Comparison of ENCODE assay signal across 15 cellular contexts in genomic region chr7:16688249-16688648, GRCh38. TPM values are rescaled to one million over a fixed set of nuclear protein-coding genes. Genes with fewer than 3 reads are reported as not detected.
DNase-seq lines count a peak whose midpoint lies in the region; ATAC-seq and TF ChIP-seq lines count a peak whose summit lies in the region.
"Had no signal": no experiment of that assay in that cellular context is flagged by ENCODE, and none has a peak within 500 bp of the region (broad histone marks: within the 10 kb centered on the region; RNA-seq: fewer than 3 reads in every experiment).

No MANE protein-coding gene starts in this region.

- DNase-seq in ACHN (peak; percentile 29), GM23248 (peak; percentile 37), RKO (ENCODE audit: low spot score) (peak; percentile 86), glomerular visceral epithelial cell (ENCODE audit: extremely low spot score) (peak; percentile 10), smooth muscle cell (lab: John Stamatoyannopoulos, UW; ENCODE audit: unreplicated experiment) (no peak)
- no peak for DNase-seq in activated naive CD4-positive, alpha-beta T cell treated with anti-CD3 and anti-CD28 coated beads for 36 hours
- DNase-seq: activated CD8-positive, alpha-beta memory T cell treated with anti-CD3 and anti-CD28 coated beads, Interleukin-2, amount 10 ng/mL, durations not matched to agents 7 days and 5 days; NCI-H187; NCI-H526; SIG-M5; stimulated activated CD4-positive, alpha-beta T cell treated with anti-CD3 and anti-CD28 coated beads, Interleukin-1b, Interleukin-23, amount 100 ng/mL, for 48 hours; upper lobe of right lung had no signal

- H3K4me1 ChIP-seq in GM23248 (ENCODE audit: insufficient read depth) = no peaks in the 10 kb centered on the region
- peaks cover 3% of the 10 kb centered on the region for H3K4me1 ChIP-seq in smooth muscle cell (ENCODE audit: low read depth)
- H3K4me1 ChIP-seq: upper lobe of right lung had no signal

- H3K27ac Mint-ChIP-seq in activated naive CD4-positive, alpha-beta T cell treated with anti-CD3 and anti-CD28 coated beads for 36 hours = no peak overlapping the region
- H3K27ac Mint-ChIP-seq: activated CD8-positive, alpha-beta memory T cell treated with anti-CD3 and anti-CD28 coated beads, Interleukin-2, amount 10 ng/mL, durations not matched to agents 7 days and 5 days had no signal

- no peaks in the 10 kb centered on the region for H4K20me1 ChIP-seq in GM23248 (ENCODE audit: insufficient read depth)
- no peaks in the 10 kb centered on the region for H4K20me1 ChIP-seq in smooth muscle cell (ENCODE audit: low read depth)

- H3K9ac ChIP-seq in GM23248 (no peak overlapping the region), smooth muscle cell (ENCODE audit: low read depth) (no peak overlapping the region)
- H3K9ac ChIP-seq: BLaER1 treated with 17β-estradiol and CSF1 and Interleukin-3, amounts not matched to agents 10 nM and 100 nM had no signal

- no peak overlapping the region for H3K4me3 ChIP-seq in GM23248
- H3K4me3 ChIP-seq in smooth muscle cell = no peak overlapping the region
- H3K4me3 ChIP-seq: BLaER1 treated with 17β-estradiol and CSF1 and Interleukin-3, amounts not matched to agents 10 nM and 100 nM; hepatocyte; upper lobe of right lung had no signal

- H3K9me3 ChIP-seq in GM23248 (ENCODE audit: low read depth) = no peaks in the 10 kb centered on the region
- no peaks in the 10 kb centered on the region for H3K9me3 ChIP-seq in smooth muscle cell (replicated peaks; ENCODE audit: low read depth)
- H3K9me3 ChIP-seq: BLaER1 treated with 17β-estradiol and CSF1 and Interleukin-3, amounts not matched to agents 10 nM and 100 nM; upper lobe of right lung had no signal

- H3K27ac ChIP-seq in GM23248 = no peak overlapping the region
- no peak overlapping the region for H3K27ac ChIP-seq in smooth muscle cell (ENCODE audit: low read depth)
- H3K27ac ChIP-seq: BLaER1 treated with 17β-estradiol and CSF1 and Interleukin-3, amounts not matched to agents 10 nM and 100 nM; hepatocyte; upper lobe of right lung had no signal

- H2AFZ ChIP-seq in GM23248 (no peak overlapping the region), smooth muscle cell (ENCODE audit: low read depth) (no peak overlapping the region)
- H2AFZ ChIP-seq: hepatocyte had no signal

- no peak overlapping the region for H3K4me2 ChIP-seq in GM23248 (ENCODE audit: unreplicated experiment)
- no peak overlapping the region for H3K4me2 ChIP-seq in smooth muscle cell
- H3K4me2 ChIP-seq: BLaER1 treated with 17β-estradiol and CSF1 and Interleukin-3, amounts not matched to agents 10 nM and 100 nM; hepatocyte had no signal

- no peaks in the 10 kb centered on the region for H3K27me3 Mint-ChIP-seq in activated naive CD4-positive, alpha-beta T cell treated with anti-CD3 and anti-CD28 coated beads for 36 hours (ENCODE audit: low read depth)
- H3K27me3 Mint-ChIP-seq: activated CD8-positive, alpha-beta memory T cell treated with anti-CD3 and anti-CD28 coated beads, Interleukin-2, amount 10 ng/mL, durations not matched to agents 7 days and 5 days had no signal

- peaks cover 45% of the 10 kb centered on the region for H3K36me3 Mint-ChIP-seq in activated naive CD4-positive, alpha-beta T cell treated with anti-CD3 and anti-CD28 coated beads for 36 hours (ENCODE audit: low read depth)

- TF ChIP-seq CTCF in smooth muscle cell (IDR thresholded peaks at IDR 0.05; ENCODE audit: borderline replicate concordance, insufficient read depth, poor library complexity, severe bottlenecking) = no peak

- ATAC-seq in GM18519 (IDR thresholded peaks at IDR 0.05; ENCODE audit: low FRiP score, unreplicated experiment) = no peak
- ATAC-seq: activated CD8-positive, alpha-beta memory T cell treated with anti-CD3 and anti-CD28 coated beads, Interleukin-2, amount 10 ng/mL, durations not matched to agents 7 days and 5 days; upper lobe of right lung had no signal

- no peaks in the 10 kb centered on the region for H3K9me2 ChIP-seq in GM23248 (ENCODE audit: insufficient read depth)

- in situ Hi-C loops in ACHN (cut with HindIII; ENCODE audit: low pct_ligation_motif_present, low pct_unique_long_range_greater_than_20kb, low sequenced_read_pairs) = no loop called here
- in situ Hi-C loops in GM23248 (cut with MboI) = no loop called here

- peaks cover 19% of the 10 kb centered on the region for H3K4me1 Mint-ChIP-seq in activated naive CD4-positive, alpha-beta T cell treated with anti-CD3 and anti-CD28 coated beads for 36 hours (ENCODE audit: low read depth)

- intact Hi-C loops in activated naive CD4-positive, alpha-beta T cell treated with anti-CD3 and anti-CD28 coated beads for 36 hours (cut with micrococcal nuclease) = no loop called here

- H3K27me3 ChIP-seq in GM23248 (replicated peaks; ENCODE audit: insufficient read depth) (no peaks in the 10 kb centered on the region), smooth muscle cell (ENCODE audit: low read depth) (no peaks in the 10 kb centered on the region)
- H3K27me3 ChIP-seq: BLaER1 treated with 17β-estradiol and CSF1 and Interleukin-3, amounts not matched to agents 10 nM and 100 nM; hepatocyte; upper lobe of right lung had no signal

- H3K4me3 Mint-ChIP-seq in activated naive CD4-positive, alpha-beta T cell treated with anti-CD3 and anti-CD28 coated beads for 36 hours = no peak overlapping the region
- H3K4me3 Mint-ChIP-seq: activated CD8-positive, alpha-beta memory T cell treated with anti-CD3 and anti-CD28 coated beads, Interleukin-2, amount 10 ng/mL, durations not matched to agents 7 days and 5 days had no signal

- no peaks in the 10 kb centered on the region for H3K9me3 Mint-ChIP-seq in activated naive CD4-positive, alpha-beta T cell treated with anti-CD3 and anti-CD28 coated beads for 36 hours

- H3K79me2 ChIP-seq in GM23248 (ENCODE audit: insufficient read depth) (no peaks in the 10 kb centered on the region), smooth muscle cell (ENCODE audit: low read depth) (no peaks in the 10 kb centered on the region)
- H3K79me2 ChIP-seq: hepatocyte had no signal

- H3F3A ChIP-seq in GM23248 (ENCODE audit: insufficient read depth) (no peaks in the 10 kb centered on the region), smooth muscle cell (ENCODE audit: low read depth) (peaks cover 5% of the 10 kb centered on the region)

- H3K36me3 ChIP-seq in GM23248 (ENCODE audit: low read depth) (peaks cover 46% of the 10 kb centered on the region), smooth muscle cell (ENCODE audit: low read depth) (peaks cover 6% of the 10 kb centered on the region)

- CTCF ChIA-PET in activated naive CD4-positive, alpha-beta T cell treated with anti-CD3 and anti-CD28 coated beads for 36 hours (lab: Charles Lee) = interaction anchor here (0.6 kb wide), 1 partner anchor 67 kb away, joined by 3 read pairs; no protein-coding TSS in a partner anchor

- WGBS in GM23248 (ENCODE audit: low coverage in 1 of 2, low lambda C conversion rate in 2 of 2, missing lambda C conversion rate in 2 of 2), 2 experiments = 98% methylated on average over 2 of the region's 2 CpGs
- 91% methylated on average over 2 of the region's 2 CpGs for WGBS in smooth muscle cell (ENCODE audit: low lambda C conversion rate)

RNA-seq across cellular contexts. Expression of gene BZW2, which starts 42.3 kb away (rescaled TPM):
- total RNA-seq in GM23248 (2014; rRNA removed; shearing (Covaris generic)) = 54.1 and 61.0 TPM in 2 replicates
- 60.9 and 64.3 TPM in 2 replicates for polyA plus RNA-seq in GM23248 (2016; fragmentation: Nextera tagmentation; extraction: Ambion mirVana)
- 77.9 and 83.7 TPM in 2 replicates for total RNA-seq in smooth muscle cell
- 56.1 and 70.4 TPM in 2 replicates for polyA plus RNA-seq in smooth muscle cell
- total RNA-seq in activated naive CD4-positive, alpha-beta T cell treated with anti-CD3 and anti-CD28 coated beads for 36 hours = 100 to 1,000 TPM; 118 to 122 TPM

RNA-seq across cellular contexts. Expression of gene ANKMY2, which starts 42.7 kb away (rescaled TPM):
- total RNA-seq in GM23248 (2014; rRNA removed; shearing (Covaris generic)) = 23.0 and 23.1 TPM in 2 replicates
- 19.3 and 22.1 TPM in 2 replicates for polyA plus RNA-seq in GM23248 (2016; fragmentation: Nextera tagmentation; extraction: Ambion mirVana)
- 28.0 and 36.5 TPM in 2 replicates for total RNA-seq in smooth muscle cell
- polyA plus RNA-seq in smooth muscle cell = 24.0 and 25.5 TPM in 2 replicates
- total RNA-seq in activated naive CD4-positive, alpha-beta T cell treated with anti-CD3 and anti-CD28 coated beads for 36 hours = 1 to 10 TPM; 4.6 to 4.7 TPM

Comparison
In these comparisons a context has a peak if more than half of its experiments do, and no peak if none do; other contexts are left out.
1. DNase-seq: peak in ACHN (single experiment), GM23248 (single experiment), RKO (single experiment) and glomerular visceral epithelial cell (single experiment); none in smooth muscle cell (single experiment) and activated naive CD4-positive, alpha-beta T cell treated with anti-CD3 and anti-CD28 coated beads for 36 hours (single experiment).